9 cellular contexts compared by ENCODE assay signal in genomic region chr6:111686249-111686997, GRCh38.
A peak's percentile ranks its signal among the peaks of the same experiment; 100 is the strongest.
DNase-seq lines count a peak whose midpoint lies in the region; TF ChIP-seq lines count a peak whose summit lies in the region.
"Had no signal": no experiment of that assay in that cellular context is flagged by ENCODE, and none has a peak within 500 bp of the region (broad histone marks: within the 10 kb centered on the region; RNA-seq: fewer than 3 reads in every experiment).

No MANE protein-coding gene starts in this region.

- 54% methylated on average over 20 of the region's 20 CpGs for WGBS in suprapubic skin

- no peaks in the 10 kb centered on the region for H3K27me3 Mint-ChIP-seq in chondrocyte (ENCODE audit: low read depth)

- H3K27ac Mint-ChIP-seq in chondrocyte (ENCODE audit: unreplicated experiment), result peak overlapping the region; percentile 14

- peaks cover 35% of the 10 kb centered on the region for H3K4me1 Mint-ChIP-seq in chondrocyte (ENCODE audit: low read depth)

- TF ChIP-seq CTCF in chondrocyte (IDR thresholded peaks at IDR 0.05) (no peak), suprapubic skin (IDR thresholded peaks at IDR 0.05) (no peak)

- no peak for TF ChIP-seq EP300 in suprapubic skin (IDR thresholded peaks at IDR 0.05)

- H3K9me3 Mint-ChIP-seq in chondrocyte (ENCODE audit: low read depth), result no peaks in the 10 kb centered on the region

- H3K27me3 ChIP-seq in suprapubic skin, result no peaks in the 10 kb centered on the region

- peaks cover 34% of the 10 kb centered on the region for H3K4me1 ChIP-seq in suprapubic skin

- DNase-seq in NCI-H2227 (lab: John Stamatoyannopoulos, UW; ENCODE audit: unreplicated experiment) (peak; percentile 30), chondrocyte (ENCODE audit: low spot score) (no peak), lung microvascular endothelial cell (ENCODE audit: low read depth in 2 of 2) (peak; percentile 40 to 46), suprapubic skin (ENCODE audit: low spot score in 2 of 2) (no peak), SKM-1 treated with dmso at 0.1 percent for 144 hours (lab: John Stamatoyannopoulos, UW; ENCODE audit: unreplicated experiment) (no peak), NCI-H1930 (lab: John Stamatoyannopoulos, UW) (no peak), activated gamma-delta T cell (lab: John Stamatoyannopoulos, UW) (no peak)
- DNase-seq: NCI-H1048; stimulated activated CD4-positive, alpha-beta T cell treated with anti-CD3 and anti-CD28 coated beads, Interleukin-4, amount 100 ng/mL, for 24 hours had no signal

- H3K9me3 ChIP-seq in suprapubic skin, result no peaks in the 10 kb centered on the region

- peak overlapping the region; percentile 86 for H3K27ac ChIP-seq in suprapubic skin

- H3K36me3 Mint-ChIP-seq in chondrocyte (ENCODE audit: low read depth), result peaks cover 33% of the 10 kb centered on the region

- H3K4me3 ChIP-seq in suprapubic skin, result no peak overlapping the region

- peaks cover 13% of the 10 kb centered on the region for H3K36me3 ChIP-seq in suprapubic skin

- H3K4me3 Mint-ChIP-seq in chondrocyte (ENCODE audit: unreplicated experiment), result no peak overlapping the region

- no peak for TF ChIP-seq POLR2A in suprapubic skin (IDR thresholded peaks at IDR 0.05)

Comparison
In these comparisons a context has a peak if more than half of its experiments do, and no peak if none do; other contexts are left out.
1. DNase-seq: peak in NCI-H2227 (single experiment) and lung microvascular endothelial cell (2 of 2); none in chondrocyte (single experiment), suprapubic skin (0 of 2), SKM-1 treated with dmso at 0.1 percent for 144 hours (single experiment), NCI-H1930 (0 of 2) and activated gamma-delta T cell (single experiment).